ENCODE assay signal across 8 cellular contexts in the genomic region with DNA sequence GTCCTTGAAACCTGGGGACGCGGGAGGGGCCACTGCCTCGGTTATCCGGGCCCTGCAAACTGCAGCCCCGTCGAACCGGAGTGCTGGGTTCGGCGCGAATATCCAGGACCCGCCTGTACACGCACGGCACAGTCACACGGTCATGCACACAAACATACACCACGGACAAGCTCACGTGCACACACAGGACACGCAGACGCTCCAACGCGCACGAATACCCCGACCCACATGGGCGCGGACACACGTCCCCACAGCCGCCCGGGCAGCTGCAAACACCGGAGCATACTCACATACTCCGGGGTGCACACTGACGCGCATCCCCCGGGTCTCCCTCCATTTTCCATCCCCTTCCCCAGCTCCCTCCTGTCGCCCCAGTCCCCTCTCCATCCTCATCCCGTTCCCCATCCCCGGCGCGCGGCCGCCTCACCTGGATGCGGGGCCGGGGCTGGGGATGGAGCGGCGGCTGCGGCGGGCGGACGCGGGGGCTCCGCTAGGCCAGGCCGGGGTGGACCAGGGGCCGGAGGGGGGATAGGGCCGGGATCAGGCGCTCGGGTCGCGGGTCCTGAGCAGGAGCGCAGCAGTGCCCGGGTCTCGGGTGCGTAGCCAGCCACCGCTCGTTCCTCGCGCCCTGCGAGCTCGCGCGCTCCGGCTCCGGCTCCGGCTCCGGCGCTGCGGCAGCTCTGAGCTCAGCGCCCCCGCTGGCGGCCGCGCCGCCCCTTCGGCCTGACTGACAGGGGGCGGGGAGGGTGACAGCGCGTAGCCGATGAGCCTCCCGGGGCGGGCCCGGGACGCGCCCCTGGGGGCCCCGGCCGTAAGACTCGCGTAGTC. TPM values are rescaled to one million over a fixed set of nuclear protein-coding genes. Genes with fewer than 3 reads are reported as not detected.
A peak's percentile ranks its signal among the peaks of the same experiment; 100 is the strongest.
DNase-seq lines count a peak whose midpoint lies in the region; ATAC-seq and TF ChIP-seq lines count a peak whose summit lies in the region.

A gene with protein sequence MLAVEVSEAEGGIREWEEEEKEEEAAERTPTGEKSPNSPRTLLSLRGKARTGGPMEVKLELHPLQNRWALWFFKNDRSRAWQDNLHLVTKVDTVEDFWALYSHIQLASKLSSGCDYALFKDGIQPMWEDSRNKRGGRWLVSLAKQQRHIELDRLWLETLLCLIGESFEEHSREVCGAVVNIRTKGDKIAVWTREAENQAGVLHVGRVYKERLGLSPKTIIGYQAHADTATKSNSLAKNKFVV (plus strand): TSS at position 823 of the 828 bp plus-strand sequence. CDS start 12,113 bp downstream, outside the sequence.
A gene (minus strand): TSS at position 682 of the 828 bp plus-strand sequence. CDS start 880 bp downstream, outside the sequence.

- H3K4me3 Mint-ChIP-seq in endothelial cell (ENCODE audit: unreplicated experiment) = peak within 1 kb of the TSS; percentile 82
- H3K4me3 Mint-ChIP-seq in naive thymus-derived CD4-positive, alpha-beta T cell = peak within 1 kb of the TSS; percentile 27 to 72 (median 58)

- peaks cover 8 to 15% of the 10 kb centered on the region in 2 donors for H3K4me1 ChIP-seq in naive thymus-derived CD4-positive, alpha-beta T cell (ENCODE audit: control insufficient read depth in 2 of 2, insufficient read depth in 2 of 2, low read length in 2 of 2)
- H3K4me1 ChIP-seq in tibial artery = peaks cover 0 to 18% (median 16%) of the 10 kb centered on the region in 4 donors

- CTCF ChIA-PET in naive thymus-derived CD4-positive, alpha-beta T cell (lab: Charles Lee) = no interaction called here

- H3K9me3 ChIP-seq in naive thymus-derived CD4-positive, alpha-beta T cell (ENCODE audit: control insufficient read depth in 2 of 3, low read length in 3 of 3) = no peaks in the 10 kb centered on the region
- H3K9me3 ChIP-seq in tibial artery = no peaks in the 10 kb centered on the region

- peak within 1 kb of the TSS; percentile 44 for H3K4me3 ChIP-seq in WI38 (ENCODE audit: low read depth, low read length)
- peak within 1 kb of the TSS; percentile 43 for H3K4me3 ChIP-seq in naive thymus-derived CD4-positive, alpha-beta T cell (ENCODE audit: low read length)
- H3K4me3 ChIP-seq in tibial artery = peak within 1 kb of the TSS; percentile 15 to 48

- H3K27ac Mint-ChIP-seq in endothelial cell (ENCODE audit: unreplicated experiment) = peak within 1 kb of the TSS; percentile 9
- peak within 1 kb of the TSS in 1 of 9 donors; percentile 56 for H3K27ac Mint-ChIP-seq in naive thymus-derived CD4-positive, alpha-beta T cell

- H3K36me3 ChIP-seq in naive thymus-derived CD4-positive, alpha-beta T cell (ENCODE audit: control insufficient read depth in 2 of 3, insufficient read depth in 3 of 3, low read length in 3 of 3) = no peaks in the 10 kb centered on the region
- no peaks in the 10 kb centered on the region for H3K36me3 ChIP-seq in tibial artery

- no peak within 1 kb of the TSS for H3K27ac ChIP-seq in naive thymus-derived CD4-positive, alpha-beta T cell (ENCODE audit: low read depth, low read length)
- no peak within 1 kb of the TSS for H3K27ac ChIP-seq in tibial artery

- H3K27me3 ChIP-seq in naive thymus-derived CD4-positive, alpha-beta T cell (ENCODE audit: control insufficient read depth in 2 of 2, insufficient read depth in 2 of 2, low read length in 2 of 2) = peaks cover 4 to 21% of the 10 kb centered on the region in 2 donors
- H3K27me3 ChIP-seq in tibial artery = peaks cover 0 to 86% of the 10 kb centered on the region in 2 donors

- intact Hi-C loops in naive thymus-derived CD4-positive, alpha-beta T cell (cut with micrococcal nuclease) = loop anchor here in 1 of 2 donors (1.0 kb wide), 1 partner anchor 17 kb away; a partner anchor contains a TSS
- intact Hi-C loops in tibial artery (cut with DNase I; ENCODE audit: low total_unique reads) = no loop called here

- peaks cover 11% of the 10 kb centered on the region for H3K27me3 Mint-ChIP-seq in endothelial cell (ENCODE audit: unreplicated experiment)
- peaks cover 54 to 85% (median 71%) of the 10 kb centered on the region in 5 donors for H3K27me3 Mint-ChIP-seq in naive thymus-derived CD4-positive, alpha-beta T cell

- TF ChIP-seq CTCF in WI38 (IDR thresholded peaks at IDR 0.05; ENCODE audit: low read depth, low read length) = no peak
- TF ChIP-seq CTCF in endothelial cell (IDR thresholded peaks at IDR 0.05; ENCODE audit: unreplicated experiment) = no peak
- no peak for TF ChIP-seq CTCF in tibial artery (IDR thresholded peaks at IDR 0.05)

- H3K4me1 Mint-ChIP-seq in endothelial cell (ENCODE audit: unreplicated experiment) = peaks cover 16% of the 10 kb centered on the region
- H3K4me1 Mint-ChIP-seq in naive thymus-derived CD4-positive, alpha-beta T cell = peaks cover 7 to 16% (median 11%) of the 10 kb centered on the region in 7 donors

- peaks cover 3% of the 10 kb centered on the region for H3K9me3 Mint-ChIP-seq in endothelial cell (ENCODE audit: unreplicated experiment)
- H3K9me3 Mint-ChIP-seq in naive thymus-derived CD4-positive, alpha-beta T cell = peaks cover 0 to 5% (median 0%) of the 10 kb centered on the region in 11 donors

- DNase-seq in NCI-H2196 (lab: John Stamatoyannopoulos, UW; ENCODE audit: unreplicated experiment) (peak; percentile 61), NCI-H2196 treated with DMSO at 0.1 percent for 48 hours (lab: John Stamatoyannopoulos, UW; ENCODE audit: unreplicated experiment) (no peak), endothelial cell (ENCODE audit: low spot score) (peak; percentile 71), tibial artery (no peak)
- peak in 5 of 9 donors; percentile 20 to 69 (median 25) for DNase-seq in naive thymus-derived CD4-positive, alpha-beta T cell

- no peaks in the 10 kb centered on the region for H3K36me3 Mint-ChIP-seq in endothelial cell (ENCODE audit: low read depth, unreplicated experiment)
- H3K36me3 Mint-ChIP-seq in naive thymus-derived CD4-positive, alpha-beta T cell = peaks cover 0 to 7% (median 3%) of the 10 kb centered on the region in 5 donors

- ATAC-seq in HG03571 (IDR thresholded peaks at IDR 0.05; ENCODE audit: unreplicated experiment) = peak; percentile 69
- peak; percentile 83 for ATAC-seq in naive thymus-derived CD4-positive, alpha-beta T cell
- ATAC-seq in GM19467 (IDR thresholded peaks at IDR 0.05; ENCODE audit: unreplicated experiment) = no peak

- POLR2A ChIA-PET in naive thymus-derived CD4-positive, alpha-beta T cell (lab: Charles Lee) = interaction anchor here (0.6 kb wide), 1 partner anchor 1138 kb away, joined by 3 read pairs; no protein-coding TSS in a partner anchor

RNA-seq across cellular contexts. Expression of the first gene that starts in this region (rescaled TPM):
- total RNA-seq in endothelial cell (ENCODE audit: unreplicated experiment) = 0.54 TPM
- total RNA-seq in naive thymus-derived CD4-positive, alpha-beta T cell = not detected
- not detected for polyA plus RNA-seq in naive thymus-derived CD4-positive, alpha-beta T cell

RNA-seq across cellular contexts. Expression of the second gene that starts in this region (rescaled TPM):
- 0.80 TPM for total RNA-seq in endothelial cell (ENCODE audit: unreplicated experiment)
- total RNA-seq in naive thymus-derived CD4-positive, alpha-beta T cell = not detected
- not detected for polyA plus RNA-seq in naive thymus-derived CD4-positive, alpha-beta T cell

Comparison
In these comparisons a context has a peak if more than half of its experiments do, and no peak if none do; other contexts are left out.
1. Peak in DNase-seq in endothelial cell; RNA of the genes that start here not detected or under 1 TPM.
2. Peak in DNase-seq, ATAC-seq and H3K4me3 ChIP-seq in naive thymus-derived CD4-positive, alpha-beta T cell; RNA of the genes that start here not detected or under 1 TPM.